In genomic region chr3:41955192-41955591, GRCh38 we compare ENCODE assay signal across 28 cellular contexts.
"Had no signal": no experiment of that assay in that cellular context is flagged by ENCODE, and none has a peak within 500 bp of the region (broad histone marks: within the 10 kb centered on the region; RNA-seq: fewer than 3 reads in every experiment).

No MANE protein-coding gene starts in this region.

- H3K36me3 ChIP-seq: thoracic aorta, thyroid gland, transverse colon, upper lobe of right lung, uterus, vagina had no signal

- H3K4me1 ChIP-seq: suprapubic skin, thyroid gland, upper lobe of right lung, uterus, vagina had no signal

- H3K27ac Mint-ChIP-seq: stimulated activated effector memory CD8-positive, alpha-beta T cell treated with anti-CD3 and anti-CD28 coated beads, Interleukin-12 subunit alpha, Interleukin-12 subunit beta, amount 100 ng/mL, for 72 hours; stimulated activated memory B cell treated with anti-CD40 and anti-IgM and Interleukin-4, amounts not matched to agents 10 μg/mL and 1 μg/mL and 100 μg/mL, for 72 hours; stimulated activated naive B cell treated with anti-CD40 and anti-IgM and Interleukin-4, amounts not matched to agents 10 μg/mL and 1 μg/mL and 100 μg/mL, for 72 hours; stimulated activated naive CD8-positive, alpha-beta T cell treated with anti-CD3 and anti-CD28 coated beads, Interleukin-15, Interleukin-2, amounts not matched to agents 100 ng/mL and 50 ng/mL, for 24 hours; type B pancreatic cell had no signal

- H3K9me3 ChIP-seq: stomach, suprapubic skin, thoracic aorta, thyroid gland, tibial artery, tibial nerve, transverse colon, upper lobe of left lung, upper lobe of right lung, uterus, vagina had no signal

- FAIRE-seq: urothelium cell line had no signal

- DNase-seq: stimulated activated CD4-positive, alpha-beta T cell treated with anti-CD3 and anti-CD28 coated beads, Interleukin-2, amount 100 ng/mL, for 24 hours; stimulated activated CD4-positive, alpha-beta T cell treated with anti-CD3 and anti-CD28 coated beads, Interleukin-2, amount 100 ng/mL, for 48 hours; stimulated activated CD4-positive, alpha-beta T cell treated with anti-CD3 and anti-CD28 coated beads, Interleukin-4, amount 100 ng/mL, for 1 hour; stimulated activated CD4-positive, alpha-beta T cell treated with anti-CD3 and anti-CD28 coated beads, Interleukin-4, amount 100 ng/mL, for 24 hours; stimulated activated CD4-positive, alpha-beta T cell treated with anti-CD3 and anti-CD28 coated beads, Interleukin-4, amount 100 ng/mL, for 4 hours; stimulated activated CD8-positive, alpha-beta memory T cell treated with anti-CD3 and anti-CD28 coated beads, Interleukin-4, amount 100 ng/mL, for 48 hours; stimulated activated naive B cell treated with anti-CD40 and anti-IgM and Interleukin-4, amounts not matched to agents 10 μg/mL and 1 μg/mL and 100 μg/mL, for 72 hours; stimulated activated naive CD4-positive, alpha-beta T cell; stimulated activated naive CD4-positive, alpha-beta T cell treated with Interleukin-2 at 50 U/mL for 16 hours; stimulated activated naive CD8-positive, alpha-beta T cell treated with anti-CD3 and anti-CD28 coated beads, Interleukin-15, Interleukin-2, amounts not matched to agents 100 U/mL and 50 U/mL, for 24 hours; stomach; substantia nigra; thyroid gland; tibial artery; transverse colon; trophoblast cell; upper lobe of right lung; uterus had no signal

- H3K4me3 ChIP-seq: stomach, suprapubic skin, thoracic aorta, thyroid gland, tibial artery, tibial nerve, transverse colon, upper lobe of left lung, upper lobe of right lung, uterus, vagina had no signal

- H3K27me3 ChIP-seq: stomach, suprapubic skin, thyroid gland, tibial artery, tibial nerve, transverse colon, upper lobe of left lung, upper lobe of right lung, uterus, vagina had no signal

- ATAC-seq: stimulated activated effector memory CD8-positive, alpha-beta T cell treated with anti-CD3 and anti-CD28 coated beads, Interleukin-12 subunit alpha, Interleukin-12 subunit beta, amount 100 ng/mL, for 72 hours; stimulated activated memory B cell treated with anti-CD40 and anti-IgM and Interleukin-4, amounts not matched to agents 10 μg/mL and 1 μg/mL and 100 μg/mL, for 72 hours; stimulated activated naive B cell treated with anti-CD40 and anti-IgM and Interleukin-4, amounts not matched to agents 10 μg/mL and 1 μg/mL and 100 μg/mL, for 72 hours; stimulated activated naive CD8-positive, alpha-beta T cell treated with anti-CD3 and anti-CD28 coated beads, Interleukin-15, Interleukin-2, amounts not matched to agents 100 U/mL and 50 U/mL, for 24 hours; upper lobe of right lung had no signal

- H3K4me3 Mint-ChIP-seq: stimulated activated effector memory CD8-positive, alpha-beta T cell treated with anti-CD3 and anti-CD28 coated beads, Interleukin-12 subunit alpha, Interleukin-12 subunit beta, amount 100 ng/mL, for 72 hours; stimulated activated memory B cell treated with anti-CD40 and anti-IgM and Interleukin-4, amounts not matched to agents 10 μg/mL and 1 μg/mL and 100 μg/mL, for 72 hours; stimulated activated naive B cell treated with anti-CD40 and anti-IgM and Interleukin-4, amounts not matched to agents 10 μg/mL and 1 μg/mL and 100 μg/mL, for 72 hours; stimulated activated naive CD8-positive, alpha-beta T cell treated with anti-CD3 and anti-CD28 coated beads, Interleukin-15, Interleukin-2, amounts not matched to agents 100 ng/mL and 50 ng/mL, for 24 hours; type B pancreatic cell had no signal

- H3K27me3 Mint-ChIP-seq: stimulated activated memory B cell treated with anti-CD40 and anti-IgM and Interleukin-4, amounts not matched to agents 10 μg/mL and 1 μg/mL and 100 μg/mL, for 72 hours; stimulated activated naive B cell treated with anti-CD40 and anti-IgM and Interleukin-4, amounts not matched to agents 10 μg/mL and 1 μg/mL and 100 μg/mL, for 72 hours; stimulated activated naive CD8-positive, alpha-beta T cell treated with anti-CD3 and anti-CD28 coated beads, Interleukin-15, Interleukin-2, amounts not matched to agents 100 ng/mL and 50 ng/mL, for 24 hours; type B pancreatic cell had no signal

- H3K27ac ChIP-seq: stomach, suprapubic skin, thoracic aorta, thyroid gland, tibial artery, tibial nerve, transverse colon, upper lobe of left lung, upper lobe of right lung, uterus, vagina had no signal

- H3K9me3 Mint-ChIP-seq: stimulated activated effector memory CD8-positive, alpha-beta T cell treated with anti-CD3 and anti-CD28 coated beads, Interleukin-12 subunit alpha, Interleukin-12 subunit beta, amount 100 ng/mL, for 72 hours; stimulated activated memory B cell treated with anti-CD40 and anti-IgM and Interleukin-4, amounts not matched to agents 10 μg/mL and 1 μg/mL and 100 μg/mL, for 72 hours; stimulated activated naive B cell treated with anti-CD40 and anti-IgM and Interleukin-4, amounts not matched to agents 10 μg/mL and 1 μg/mL and 100 μg/mL, for 72 hours; stimulated activated naive CD8-positive, alpha-beta T cell treated with anti-CD3 and anti-CD28 coated beads, Interleukin-15, Interleukin-2, amounts not matched to agents 100 ng/mL and 50 ng/mL, for 24 hours; type B pancreatic cell had no signal
